Comparison of ENCODE assay signal across 11 cellular contexts in genomic region chr10:83104616-83105015, GRCh38.
"Had no signal": no experiment of that assay in that cellular context is flagged by ENCODE, and none has a peak within 500 bp of the region (broad histone marks: within the 10 kb centered on the region; RNA-seq: fewer than 3 reads in every experiment).

No MANE protein-coding gene starts in this region.

- H3K4me2 ChIP-seq: GM23338 had no signal

- H3K36me3 ChIP-seq: HAP-1 had no signal

- FAIRE-seq: H1, H54 had no signal

- H3K4me3 ChIP-seq: GM23248, GM23338, HAP-1 had no signal

- ATAC-seq: GM23338, HCT116 had no signal

- DNase-seq: GM23248, GOT3, H7, H9, HCEC 1CT, HFFc6 had no signal

- H3K9ac ChIP-seq: GM23248 had no signal

- H3K9me3 ChIP-seq: HAP-1 had no signal

- H3K27ac ChIP-seq: GM23248 had no signal

- H3K4me1 ChIP-seq: HAP-1 had no signal

- H2AFZ ChIP-seq: GM23248, GM23338 had no signal
